Comparison of ENCODE assay signal across 17 cellular contexts in the genomic region with DNA sequence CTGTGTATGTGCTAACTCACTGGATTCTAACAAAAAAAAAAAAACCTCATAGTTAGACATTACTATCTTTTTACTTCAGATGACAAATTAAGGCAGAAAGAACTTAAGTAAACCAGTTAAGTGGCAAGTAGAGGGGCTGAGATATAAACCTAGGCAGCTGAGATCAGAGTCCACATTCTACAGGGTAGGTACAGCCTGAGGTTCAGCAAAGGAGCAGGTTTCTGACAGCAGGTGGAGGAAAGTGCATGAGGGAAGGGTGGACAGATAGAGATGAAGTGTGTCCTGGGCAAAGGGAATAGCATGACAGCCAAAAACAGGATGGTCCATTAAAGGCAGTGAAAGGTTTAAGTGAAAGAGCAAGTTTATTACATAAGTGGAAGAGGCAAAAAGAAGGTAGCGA.
DNase-seq lines count a peak whose midpoint lies in the region; ATAC-seq, FAIRE-seq and TF ChIP-seq lines count a peak whose summit lies in the region.
"Had no signal": no experiment of that assay in that cellular context is flagged by ENCODE, and none has a peak within 500 bp of the region (broad histone marks: within the 10 kb centered on the region; RNA-seq: fewer than 3 reads in every experiment).

No MANE protein-coding gene starts in this region.

- no peaks in the 10 kb centered on the region for H3K9me3 Mint-ChIP-seq in nephron progenitor cell
- no peaks in the 10 kb centered on the region for H3K9me3 Mint-ChIP-seq in stimulated activated effector memory CD8-positive, alpha-beta T cell treated with anti-CD3 and anti-CD28 coated beads, Interleukin-12 subunit alpha, Interleukin-12 subunit beta, amount 100 ng/mL, for 72 hours
- H3K9me3 Mint-ChIP-seq: CD4-positive, alpha-beta memory T cell; HFFc6 had no signal

- ATAC-seq in HepG2 = peak; percentile 57
- ATAC-seq in stimulated activated effector memory CD8-positive, alpha-beta T cell treated with anti-CD3 and anti-CD28 coated beads, Interleukin-12 subunit alpha, Interleukin-12 subunit beta, amount 100 ng/mL, for 72 hours = no peak
- ATAC-seq: A549, GM12878 had no signal

- TF ChIP-seq RAD21 in HepG2 (CRISPR knock-in tag; IDR thresholded peaks at IDR 0.05) = no peak

- in situ Hi-C loops in HepG2 (cut with HindIII; ENCODE audit: extremely low pct_ligation_motif_present, low pct_unique_long_range_greater_than_20kb) (no loop called here), mammary epithelial cell (cut with MboI; ENCODE audit: low sequenced_read_pairs in 2 of 2) (no loop called here)

- H3K79me2 ChIP-seq in HepG2 (ENCODE audit: insufficient read depth, low read length) (no peaks in the 10 kb centered on the region), mammary epithelial cell (ENCODE audit: insufficient read depth, low read length) (no peaks in the 10 kb centered on the region)

- H3K4me2 ChIP-seq in HepG2 (ENCODE audit: low read depth, low read length) = no peak overlapping the region
- H3K4me2 ChIP-seq in mammary epithelial cell (ENCODE audit: insufficient read depth, low read depth, low read length) = no peak overlapping the region
- H3K4me2 ChIP-seq: A549 had no signal

- no TSS peak for BruUV-seq in HepG2 (replicated peaks; lab: Mats Ljungman, UMichigan)
- no TSS peak for BruUV-seq in mammary epithelial cell (replicated peaks; lab: Mats Ljungman, UMichigan)

- FAIRE-seq in HepG2 (lab: Jason Lieb, UNC) = no peak
- FAIRE-seq: A549, GM12878, GM18507 had no signal

- H3K4me1 ChIP-seq in HepG2 (ENCODE audit: insufficient read depth, low read length) = peaks cover 22% of the 10 kb centered on the region
- peaks cover 0 to 8% (median 0%) of the 10 kb centered on the region in 4 donors for H3K4me1 ChIP-seq in esophagus muscularis mucosa
- no peaks in the 10 kb centered on the region for H3K4me1 ChIP-seq in mammary epithelial cell (ENCODE audit: insufficient read depth, low read length)
- H3K4me1 ChIP-seq: A549, BE2C had no signal

- no peaks in the 10 kb centered on the region for H3K4me1 Mint-ChIP-seq in nephron progenitor cell
- no peaks in the 10 kb centered on the region for H3K4me1 Mint-ChIP-seq in stimulated activated effector memory CD8-positive, alpha-beta T cell treated with anti-CD3 and anti-CD28 coated beads, Interleukin-12 subunit alpha, Interleukin-12 subunit beta, amount 100 ng/mL, for 72 hours
- H3K4me1 Mint-ChIP-seq: CD4-positive, alpha-beta memory T cell had no signal

- H3K36me3 Mint-ChIP-seq in nephron progenitor cell (ENCODE audit: low read depth) = no peaks in the 10 kb centered on the region
- no peaks in the 10 kb centered on the region for H3K36me3 Mint-ChIP-seq in stimulated activated effector memory CD8-positive, alpha-beta T cell treated with anti-CD3 and anti-CD28 coated beads, Interleukin-12 subunit alpha, Interleukin-12 subunit beta, amount 100 ng/mL, for 72 hours
- H3K36me3 Mint-ChIP-seq: CD4-positive, alpha-beta memory T cell had no signal

- no peak for DNase-seq in HepG2 (ENCODE audit: low spot score)
- DNase-seq in nephron progenitor cell = no peak
- no peak for DNase-seq in esophagus muscularis mucosa (ENCODE audit: extremely low spot score)
- DNase-seq in mammary epithelial cell = no peak
- DNase-seq in stimulated activated effector memory CD8-positive, alpha-beta T cell treated with anti-CD3 and anti-CD28 coated beads, Interleukin-12 subunit alpha, Interleukin-12 subunit beta, amount 100 ng/mL, for 72 hours (ENCODE audit: low spot score in 2 of 2) = no peak
- DNase-seq: BE2C; CD4-positive, alpha-beta memory T cell; COR-L47; HCEC 1CT; HFFc6 had no signal

- H3K27me3 ChIP-seq in HepG2 (ENCODE audit: control insufficient read depth in 1 of 2, insufficient read depth in 2 of 2, low read length in 2 of 2) (no peaks in the 10 kb centered on the region), esophagus muscularis mucosa (no peaks in the 10 kb centered on the region), mammary epithelial cell (ENCODE audit: insufficient read depth, low read length) (no peaks in the 10 kb centered on the region)
- H3K27me3 ChIP-seq: BE2C had no signal

- TF ChIP-seq CTCF in 22Rv1 (IDR thresholded peaks at IDR 0.05) (no peak), VCaP (conservative IDR thresholded peaks at IDR 0.05) (no peak), HepG2 (CRISPR knock-in tag; IDR thresholded peaks at IDR 0.05) (no peak), nephron progenitor cell (IDR thresholded peaks at IDR 0.05) (no peak), esophagus muscularis mucosa (IDR thresholded peaks at IDR 0.05) (no peak), mammary epithelial cell (conservative IDR thresholded peaks at IDR 0.05 in 1 of 2, IDR thresholded peaks at IDR 0.05 in 1 of 2; ENCODE audit: extremely low read depth in 1 of 2, insufficient read depth in 1 of 2, low read depth in 1 of 2, low read length in 2 of 2) (no peak)

- dilution Hi-C loops in mammary epithelial cell (cut with HindIII; ENCODE audit: low sequenced_read_pairs) = no loop called here

- TF ChIP-seq POLR2A in HepG2 (IDR thresholded peaks at IDR 0.05; ENCODE audit: insufficient read depth in 1 of 2, low read depth in 2 of 2, low read length in 2 of 2) = no peak
- no peak for TF ChIP-seq POLR2A in esophagus muscularis mucosa (IDR thresholded peaks at IDR 0.05; ENCODE audit: low read depth)

- CTCF ChIA-PET in HepG2 (lab: Yijun Ruan, JAX; ENCODE audit: low intra/inter-chr PET ratio, low total read pairs) = no interaction called here
- CTCF ChIA-PET in mammary epithelial cell (lab: Charles Lee; ENCODE audit: low non-redundant PET) = no interaction called here

- H3K4me3 ChIP-seq in HepG2 (replicated peaks in 1 of 3; ENCODE audit: insufficient read depth in 1 of 3, low read depth in 2 of 3, low read length in 3 of 3) (no peak overlapping the region), esophagus muscularis mucosa (no peak overlapping the region), mammary epithelial cell (replicated peaks in 1 of 3; ENCODE audit: insufficient read depth in 1 of 3, low read depth in 2 of 3, low read length in 3 of 3) (no peak overlapping the region)
- H3K4me3 ChIP-seq: A549, GM12878 had no signal

- H3K27ac Mint-ChIP-seq in nephron progenitor cell = peak overlapping the region; percentile 39
- H3K27ac Mint-ChIP-seq in stimulated activated effector memory CD8-positive, alpha-beta T cell treated with anti-CD3 and anti-CD28 coated beads, Interleukin-12 subunit alpha, Interleukin-12 subunit beta, amount 100 ng/mL, for 72 hours = no peak overlapping the region
- H3K27ac Mint-ChIP-seq: CD4-positive, alpha-beta memory T cell; HFFc6 had no signal

- POLR2A ChIA-PET in HepG2 (lab: Yijun Ruan, JAX) = no interaction called here

- H3K9me3 ChIP-seq in HepG2 (ENCODE audit: low read length) = no peaks in the 10 kb centered on the region
- H3K9me3 ChIP-seq in esophagus muscularis mucosa = no peaks in the 10 kb centered on the region
- H3K9me3 ChIP-seq in mammary epithelial cell (replicated peaks; ENCODE audit: insufficient read depth, low read length) = no peaks in the 10 kb centered on the region
- H3K9me3 ChIP-seq: A549, BE2C had no signal

- no peaks in the 10 kb centered on the region for H3K36me3 ChIP-seq in HepG2 (replicated peaks in 1 of 2; ENCODE audit: control insufficient read depth in 1 of 2, insufficient read depth in 2 of 2, low read length in 2 of 2)
- H3K36me3 ChIP-seq in esophagus muscularis mucosa = no peaks in the 10 kb centered on the region
- H3K36me3 ChIP-seq in mammary epithelial cell (ENCODE audit: insufficient read depth, low read length) = no peaks in the 10 kb centered on the region
- H3K36me3 ChIP-seq: BE2C had no signal

- 22% methylated on average over 1 of the region's 1 CpG for WGBS in HepG2 (ENCODE audit: low lambda C conversion rate)
- 35% methylated on average over 1 of the region's 1 CpG for WGBS in esophagus muscularis mucosa
- 100% methylated on average over 1 of the region's 1 CpG for WGBS in mammary epithelial cell (ENCODE audit: low coverage, missing lambda C conversion rate)

- H3K27me3 Mint-ChIP-seq in nephron progenitor cell (ENCODE audit: low read depth, poor library complexity) = peaks cover 5% of the 10 kb centered on the region
- H3K27me3 Mint-ChIP-seq: CD4-positive, alpha-beta memory T cell had no signal

- intact Hi-C loops in HepG2 (cut with micrococcal nuclease; ENCODE audit: unreplicated experiment) (no loop called here), esophagus muscularis mucosa (cut with DNase I) (no loop called here), mammary epithelial cell (cut with micrococcal nuclease) (no loop called here)

- H3K9ac ChIP-seq in HepG2 (ENCODE audit: insufficient read depth, low read depth, low read length) (no peak overlapping the region), mammary epithelial cell (ENCODE audit: insufficient read depth, low read length) (no peak overlapping the region)

- no peak overlapping the region for H3K4me3 Mint-ChIP-seq in nephron progenitor cell
- no peak overlapping the region for H3K4me3 Mint-ChIP-seq in stimulated activated effector memory CD8-positive, alpha-beta T cell treated with anti-CD3 and anti-CD28 coated beads, Interleukin-12 subunit alpha, Interleukin-12 subunit beta, amount 100 ng/mL, for 72 hours
- H3K4me3 Mint-ChIP-seq: CD4-positive, alpha-beta memory T cell; HFFc6 had no signal

- H4K20me1 ChIP-seq in HepG2 (ENCODE audit: insufficient read depth, low read length) (no peaks in the 10 kb centered on the region), mammary epithelial cell (ENCODE audit: insufficient read depth, low read length) (no peaks in the 10 kb centered on the region)

- TF ChIP-seq EP300 in HepG2 (IDR thresholded peaks at IDR 0.05; ENCODE audit: low read depth in 2 of 2, low read length in 2 of 2) = no peak
- no peak for TF ChIP-seq EP300 in HepG2 (CRISPR knock-in tag; IDR thresholded peaks at IDR 0.05; ENCODE audit: borderline replicate concordance)
- no peak for TF ChIP-seq EP300 in esophagus muscularis mucosa (IDR thresholded peaks at IDR 0.05)

- peak overlapping the region; percentile 37 for H3K27ac ChIP-seq in 22Rv1
- peak overlapping the region; percentile 66 for H3K27ac ChIP-seq in VCaP
- no peak overlapping the region for H3K27ac ChIP-seq in HepG2 (ENCODE audit: extremely low read length, insufficient read depth, low read length)
- H3K27ac ChIP-seq in esophagus muscularis mucosa (replicated peaks in 1 of 4) = no peak overlapping the region
- H3K27ac ChIP-seq in mammary epithelial cell (ENCODE audit: insufficient read depth, low read depth, low read length) = no peak overlapping the region
- H3K27ac ChIP-seq: A549, C4-2B, HL-60 had no signal

- no peak overlapping the region for H2AFZ ChIP-seq in HepG2 (ENCODE audit: low read length)
- H2AFZ ChIP-seq in mammary epithelial cell (ENCODE audit: low read depth, low read length) = no peak overlapping the region

TF ChIP-seq in HepG2, 621 proteins besides CTCF, POLR2A, EP300 and RAD21:
- no peak for TF ChIP-seq ZMYM2 (CRISPR knock-in tag; IDR thresholded peaks at IDR 0.05)
- TF ChIP-seq ZNF451 (CRISPR knock-in tag; IDR thresholded peaks at IDR 0.05) = no peak

Comparison
In these comparisons a context has a peak if more than half of its experiments do, and no peak if none do; other contexts are left out.
1. H3K27ac ChIP-seq: peak in 22Rv1 (single experiment) and VCaP (single experiment); none in HepG2 (single experiment), esophagus muscularis mucosa (0 of 4) and mammary epithelial cell (single experiment).